ENCODE assay signal across 20 cellular contexts in genomic region chr9:79685576-79685975, GRCh38.
DNase-seq lines count a peak whose midpoint lies in the region; ATAC-seq and TF ChIP-seq lines count a peak whose summit lies in the region.
"Had no signal": no experiment of that assay in that cellular context is flagged by ENCODE, and none has a peak within 500 bp of the region (broad histone marks: within the 10 kb centered on the region; RNA-seq: fewer than 3 reads in every experiment).

No MANE protein-coding gene starts in this region.

- in situ Hi-C loops in astrocyte of the spinal cord (cut with HindIII; ENCODE audit: low sequenced_read_pairs): no loop called here

- H3K4me3 ChIP-seq in astrocyte of the spinal cord (ENCODE audit: low read depth, low read length): no peak overlapping the region
- no peak overlapping the region for H3K4me3 ChIP-seq in fibroblast of villous mesenchyme (ENCODE audit: low read depth, low read length)
- H3K4me3 ChIP-seq: prostate gland, spleen had no signal

- DNase-seq in DMS 273 (lab: John Stamatoyannopoulos, UW; ENCODE audit: unreplicated experiment) (peak; percentile 25), DMS 273 treated with DMSO at 0.1 percent for 48 hours (lab: John Stamatoyannopoulos, UW) (no peak), astrocyte of the spinal cord (ENCODE audit: low read depth, low spot score) (peak; percentile 71), fibroblast of villous mesenchyme (ENCODE audit: low read depth) (peak; percentile 48), SK-N-DZ (ENCODE audit: low spot score) (no peak), RKO (ENCODE audit: low spot score) (no peak)
- no peak for DNase-seq in effector CD8-positive, alpha-beta T cell (lab: John Stamatoyannopoulos, UW)
- DNase-seq: activated CD4-positive, alpha-beta T cell treated with anti-CD3 and anti-CD28 coated beads, Interleukin-2, amount 10 ng/mL, durations not matched to agents 7 days and 5 days; activated gamma-delta T cell; amygdala; CD4-positive, alpha-beta memory T cell; cortex of kidney; DMS79 treated with DMSO at 0.1 percent for 48 hours; NCI-H2029 treated with DMSO at 0.1 percent for 48 hours; NCI-H446 treated with DMSO at 0.1 percent for 48 hours; RPMI8226; spleen; SW 1271 had no signal

- no peak for ATAC-seq in GM21360 (IDR thresholded peaks at IDR 0.05; ENCODE audit: unreplicated experiment)

- TF ChIP-seq CTCF in astrocyte of the spinal cord (IDR thresholded peaks at IDR 0.05; ENCODE audit: low read depth, low read length) (no peak), fibroblast of villous mesenchyme (IDR thresholded peaks at IDR 0.05; ENCODE audit: insufficient read depth, low read depth, low read length) (no peak)

Comparison
In these comparisons a context has a peak if more than half of its experiments do, and no peak if none do; other contexts are left out.
1. DNase-seq: peak in DMS 273 (single experiment), astrocyte of the spinal cord (single experiment) and fibroblast of villous mesenchyme (single experiment); none in DMS 273 treated with DMSO at 0.1 percent for 48 hours (single experiment), SK-N-DZ (single experiment), effector CD8-positive, alpha-beta T cell (single experiment) and RKO (single experiment).